Comparison of ENCODE assay signal across 1 cellular context in genomic region chr20:2102585-2103453, GRCh38.
A peak's percentile ranks its signal among the peaks of the same experiment; 100 is the strongest.
TF ChIP-seq lines count a peak whose summit lies in the region.

No MANE protein-coding gene starts in this region.

TF ChIP-seq in HepG2, 621 proteins besides CTCF, POLR2A, EP300 and RAD21 (continued from another document and continues in another):
- TF ChIP-seq NKX3-1 (CRISPR knock-in tag; IDR thresholded peaks at IDR 0.05) (no peak), ZBTB34 (CRISPR knock-in tag; IDR thresholded peaks at IDR 0.05) (no peak), ZBTB38 (CRISPR knock-in tag; IDR thresholded peaks at IDR 0.05) (peak; percentile 65), FUBP1 (CRISPR knock-in tag; IDR thresholded peaks at IDR 0.05; ENCODE audit: borderline replicate concordance) (no peak), FOSL2 (CRISPR knock-in tag; IDR thresholded peaks at IDR 0.05) (peak; percentile 89), ZEB1 (IDR thresholded peaks at IDR 0.05; ENCODE audit: insufficient replicate concordance, low read depth) (no peak), NFIC (IDR thresholded peaks at IDR 0.05; ENCODE audit: low read length) (no peak), ONECUT2 (CRISPR knock-in tag; IDR thresholded peaks at IDR 0.05) (peak; percentile 52; the same call in 1 of the 2 replicates), HOXA5 (CRISPR knock-in tag; IDR thresholded peaks at IDR 0.05) (peak; percentile 33), ZNF496 (CRISPR knock-in tag; IDR thresholded peaks at IDR 0.05; ENCODE audit: insufficient replicate concordance) (no peak), NFATC3 (CRISPR knock-in tag; IDR thresholded peaks at IDR 0.05) (0 out of 2 replicates have a peak, but pooled peaks have one; percentile 60), ZNF563 (CRISPR knock-in tag; IDR thresholded peaks at IDR 0.05) (peak; percentile 73), ZNF777 (CRISPR knock-in tag; IDR thresholded peaks at IDR 0.05) (no peak; the same call in 1 of the 2 replicates), IRF1 (CRISPR knock-in tag; IDR thresholded peaks at IDR 0.05; ENCODE audit: low read depth) (no peak), GRHL1 (CRISPR knock-in tag; conservative IDR thresholded peaks at IDR 0.05) (no peak), TARDBP (CRISPR knock-in tag; IDR thresholded peaks at IDR 0.05) (peak; percentile 55; the same call in 1 of the 2 replicates), ZNF546 (CRISPR knock-in tag; conservative IDR thresholded peaks at IDR 0.05) (0 out of 2 replicates have a peak, but pooled peaks have one; percentile 56), ZHX1 (CRISPR knock-in tag; IDR thresholded peaks at IDR 0.05; ENCODE audit: low read depth) (peak; percentile 73), MBD4 (IDR thresholded peaks at IDR 0.05; ENCODE audit: borderline replicate concordance, low read length) (no peak), MIER2 (CRISPR knock-in tag; IDR thresholded peaks at IDR 0.05) (no peak), ZNF253 (CRISPR knock-in tag; IDR thresholded peaks at IDR 0.05; ENCODE audit: borderline replicate concordance) (0 out of 2 replicates have a peak, but pooled peaks have one; percentile 69), TCF7 (IDR thresholded peaks at IDR 0.05; ENCODE audit: low read depth) (no peak), ZNF747 (CRISPR knock-in tag; IDR thresholded peaks at IDR 0.05; ENCODE audit: borderline replicate concordance) (peak; percentile 41; the same call in 1 of the 2 replicates), BCL3 (CRISPR knock-in tag; IDR thresholded peaks at IDR 0.05) (0 out of 2 replicates have a peak, but pooled peaks have one; percentile 14), MEF2D (CRISPR knock-in tag; IDR thresholded peaks at IDR 0.05) (no peak; the same call in 1 of the 2 replicates), ELF4 (CRISPR knock-in tag; IDR thresholded peaks at IDR 0.05; ENCODE audit: borderline replicate concordance) (peak; percentile 93; the same call in 1 of the 2 replicates), FOXA3 (CRISPR knock-in tag; IDR thresholded peaks at IDR 0.05) (no peak), ZNF644 (CRISPR knock-in tag; IDR thresholded peaks at IDR 0.05; ENCODE audit: low read depth) (no peak), BRD4 (CRISPR knock-in tag; IDR thresholded peaks at IDR 0.05) (0 out of 2 replicates have a peak, but pooled peaks have one; percentile 52), ZNF646 (CRISPR knock-in tag; IDR thresholded peaks at IDR 0.05) (no peak), ZNF800 (CRISPR knock-in tag; IDR thresholded peaks at IDR 0.05) (no peak), KDM3A (CRISPR knock-in tag; IDR thresholded peaks at IDR 0.05; ENCODE audit: low read depth) (no peak; the same call in 1 of the 2 replicates), RBAK (CRISPR knock-in tag; IDR thresholded peaks at IDR 0.05) (no peak), ZNF672 (CRISPR knock-in tag; IDR thresholded peaks at IDR 0.05) (no peak), SAP130 (CRISPR knock-in tag; IDR thresholded peaks at IDR 0.05; ENCODE audit: low read depth) (peak; percentile 50; the same call in 1 of the 2 replicates), PAWR (CRISPR knock-in tag; IDR thresholded peaks at IDR 0.05; ENCODE audit: borderline replicate concordance) (no peak), HHEX (CRISPR knock-in tag; IDR thresholded peaks at IDR 0.05) (no peak), ZNF619 (CRISPR knock-in tag; IDR thresholded peaks at IDR 0.05) (no peak), MED13 (CRISPR knock-in tag; IDR thresholded peaks at IDR 0.05) (0 out of 2 replicates have a peak, but pooled peaks have one; percentile 1), DRAP1 (CRISPR knock-in tag; IDR thresholded peaks at IDR 0.05) (peak; percentile 59; the same call in 1 of the 2 replicates), SRF (IDR thresholded peaks at IDR 0.05; ENCODE audit: low read depth, low read length) (no peak), E2F1 (CRISPR knock-in tag; IDR thresholded peaks at IDR 0.05) (no peak), LCORL (IDR thresholded peaks at IDR 0.05) (no peak), LCORL (CRISPR knock-in tag; IDR thresholded peaks at IDR 0.05) (peak; percentile 83; the same call in 1 of the 2 replicates)
